9 cellular contexts compared by ENCODE assay signal in the genomic region with DNA sequence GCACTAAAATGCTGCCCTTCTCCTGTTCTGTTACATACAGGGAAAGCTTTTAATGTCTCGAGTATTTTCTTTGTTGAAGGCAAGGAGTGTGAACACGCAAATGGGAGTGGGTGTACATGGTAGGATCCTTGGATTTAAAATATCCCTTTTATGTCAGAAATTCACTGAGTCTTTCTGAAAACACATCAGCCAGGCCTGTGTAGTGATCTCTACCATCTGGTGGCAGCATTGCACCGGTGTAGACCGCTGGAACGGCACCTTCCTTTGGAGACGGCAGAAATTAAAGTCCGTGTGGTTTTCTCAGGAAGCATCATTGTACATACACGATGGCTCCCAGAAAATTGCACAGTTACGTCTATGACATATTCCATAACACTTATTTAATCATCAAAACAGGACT.
A peak's percentile ranks its signal among the peaks of the same experiment; 100 is the strongest.
DNase-seq lines count a peak whose midpoint lies in the region; TF ChIP-seq lines count a peak whose summit lies in the region.
"Had no signal": no experiment of that assay in that cellular context is flagged by ENCODE, and none has a peak within 500 bp of the region (broad histone marks: within the 10 kb centered on the region; RNA-seq: fewer than 3 reads in every experiment).

No MANE protein-coding gene starts in this region.

- no peaks in the 10 kb centered on the region for H3K9me3 Mint-ChIP-seq in T-helper 2 cell treated with Interferon-gamma antibody and Interleukin-4, amounts not matched to agents 5 μg/mL and 100 μg/mL, for 36 hours

- no peaks in the 10 kb centered on the region for H3K4me1 ChIP-seq in uterus
- H3K4me1 ChIP-seq in Peyer's patch = no peaks in the 10 kb centered on the region

- H3K27me3 ChIP-seq in uterus = no peaks in the 10 kb centered on the region
- H3K27me3 ChIP-seq in Peyer's patch = no peaks in the 10 kb centered on the region
- H3K27me3 ChIP-seq: ovary had no signal

- H3K27me3 Mint-ChIP-seq in T-helper 2 cell treated with Interferon-gamma antibody and Interleukin-4, amounts not matched to agents 5 μg/mL and 100 μg/mL, for 36 hours (ENCODE audit: low read depth) = peaks cover 3% of the 10 kb centered on the region

- no peaks in the 10 kb centered on the region for H3K36me3 ChIP-seq in uterus
- H3K36me3 ChIP-seq in Peyer's patch = no peaks in the 10 kb centered on the region
- H3K36me3 ChIP-seq: ovary had no signal

- no peak overlapping the region for H3K4me3 ChIP-seq in uterus
- H3K4me3 ChIP-seq in Peyer's patch = no peak overlapping the region
- H3K4me3 ChIP-seq: ovary had no signal

- H3K36me3 Mint-ChIP-seq in T-helper 2 cell treated with Interferon-gamma antibody and Interleukin-4, amounts not matched to agents 5 μg/mL and 100 μg/mL, for 36 hours (ENCODE audit: low read depth) = no peaks in the 10 kb centered on the region

- no peak overlapping the region for H3K27ac ChIP-seq in uterus
- no peak overlapping the region for H3K27ac ChIP-seq in Peyer's patch
- H3K27ac ChIP-seq: ovary had no signal

- DNase-seq in COR-L47 (lab: John Stamatoyannopoulos, UW) = peak; percentile 86
- peak; percentile 14 for DNase-seq in HK-2 (ENCODE audit: unreplicated experiment)
- peak; percentile 89 for DNase-seq in NCI-H748 treated with DMSO at 0.1 percent for 48 hours (lab: John Stamatoyannopoulos, UW)
- DNase-seq in head of caudate nucleus = peak; percentile 13 to 85 (median 60)
- no peak for DNase-seq in uterus
- no peak for DNase-seq in T-helper 2 cell treated with Interferon-gamma antibody and Interleukin-4, amounts not matched to agents 5 μg/mL and 100 μg/mL, for 36 hours (ENCODE audit: low spot score)
- DNase-seq in Peyer's patch = no peak
- DNase-seq in HPDE6-E6E7 (ENCODE audit: extremely low spot score) = no peak

- H3K9me3 ChIP-seq in uterus (no peaks in the 10 kb centered on the region), Peyer's patch (no peaks in the 10 kb centered on the region)
- H3K9me3 ChIP-seq: ovary had no signal

- TF ChIP-seq POLR2A in uterus (IDR thresholded peaks at IDR 0.05) (no peak), Peyer's patch (IDR thresholded peaks at IDR 0.05) (no peak)

- TF ChIP-seq CTCF in uterus (IDR thresholded peaks at IDR 0.05) = peak in 3 of 4 experiments; percentile 11 to 18 (median 17)
- TF ChIP-seq CTCF in Peyer's patch (IDR thresholded peaks at IDR 0.05) = no peak

- H3K4me3 Mint-ChIP-seq in T-helper 2 cell treated with Interferon-gamma antibody and Interleukin-4, amounts not matched to agents 5 μg/mL and 100 μg/mL, for 36 hours = no peak overlapping the region

- H3K4me1 Mint-ChIP-seq in T-helper 2 cell treated with Interferon-gamma antibody and Interleukin-4, amounts not matched to agents 5 μg/mL and 100 μg/mL, for 36 hours (ENCODE audit: low read depth) = no peaks in the 10 kb centered on the region

- H3K27ac Mint-ChIP-seq in T-helper 2 cell treated with Interferon-gamma antibody and Interleukin-4, amounts not matched to agents 5 μg/mL and 100 μg/mL, for 36 hours = no peak overlapping the region

- intact Hi-C loops in head of caudate nucleus (cut with DNase I) = no loop called here
- intact Hi-C loops in uterus (cut with DNase I; ENCODE audit: low total_unique reads) = no loop called here

Comparison
In these comparisons a context has a peak if more than half of its experiments do, and no peak if none do; other contexts are left out.
1. DNase-seq: peak in COR-L47 (single experiment), HK-2 (single experiment), NCI-H748 treated with DMSO at 0.1 percent for 48 hours (single experiment) and head of caudate nucleus (42 of 42); none in uterus (0 of 2), T-helper 2 cell treated with Interferon-gamma antibody and Interleukin-4, amounts not matched to agents 5 μg/mL and 100 μg/mL, for 36 hours (single experiment), Peyer's patch (0 of 3) and HPDE6-E6E7 (single experiment).
2. CTCF ChIP-seq: peak in uterus (3 of 4); none in Peyer's patch (0 of 6).